In genomic region chr7:66920769-66921395, GRCh38 we compare ENCODE assay signal across 8 cellular contexts. TPM values are rescaled to one million over a fixed set of nuclear protein-coding genes. Genes with fewer than 3 reads are reported as not detected.
DNase-seq lines count a peak whose midpoint lies in the region; ATAC-seq, FAIRE-seq and TF ChIP-seq lines count a peak whose summit lies in the region.

Gene TMEM248 (plus strand): TSS chr7:66921225. CDS start chr7:66941866, 20,641 bp downstream.

- peak within 1 kb of the TSS; percentile 100 for H3K4me2 ChIP-seq in keratinocyte (ENCODE audit: control insufficient read depth, extremely low read depth, insufficient read depth, low read depth, low read length)

- H2AFZ ChIP-seq in keratinocyte (ENCODE audit: control insufficient read depth, low read length), result peak within 1 kb of the TSS; percentile 98

- H3K4me1 ChIP-seq in keratinocyte (ENCODE audit: control insufficient read depth, extremely low read depth, insufficient read depth, low read length), result peaks cover 15% of the 10 kb centered on the region

- dilution Hi-C loops in keratinocyte (cut with MboI; ENCODE audit: extremely low pct_ligation_motif_present, low sequenced_read_pairs), result no loop called here

- H3K4me3 ChIP-seq in AG09309 (ENCODE audit: control insufficient read depth, low read depth, low read length) (peak within 1 kb of the TSS; percentile 98), keratinocyte (ENCODE audit: control insufficient read depth in 2 of 3, extremely low read depth in 1 of 3, insufficient read depth in 2 of 3, low read depth in 1 of 3, low read length in 3 of 3) (peak within 1 kb of the TSS; percentile 80 to 87 (median 87))

- no peaks in the 10 kb centered on the region for H3K9me3 ChIP-seq in keratinocyte (ENCODE audit: control insufficient read depth, low read depth, low read length)

- peak; percentile 89 for ATAC-seq in HG03196 (IDR thresholded peaks at IDR 0.05; ENCODE audit: unreplicated experiment)

- peak; percentile 55 for FAIRE-seq in keratinocyte (lab: Jason Lieb, UNC)

- H3K79me2 ChIP-seq in keratinocyte (ENCODE audit: control insufficient read depth, insufficient read depth, low read length), result peaks cover 49% of the 10 kb centered on the region

- no peak for TF ChIP-seq CTCF in AG09309 (IDR thresholded peaks at IDR 0.05; ENCODE audit: control insufficient read depth, insufficient read depth, low read depth, low read length, missing control alignments)
- TF ChIP-seq CTCF in keratinocyte (optimal IDR thresholded peaks at IDR 0.05 in 1 of 3, IDR thresholded peaks at IDR 0.05 in 1 of 3, conservative IDR thresholded peaks at IDR 0.05 in 1 of 3; ENCODE audit: extremely low read depth in 1 of 3, insufficient read depth in 2 of 3, low read length in 3 of 3), result no peak

- peaks cover 3 to 4% of the 10 kb centered on the region in 2 experiments for H3K36me3 ChIP-seq in keratinocyte (ENCODE audit: control insufficient read depth in 2 of 2, extremely low read depth in 1 of 2, insufficient read depth in 2 of 2, low read length in 2 of 2)

- DNase-seq in AG09309 (ENCODE audit: low read depth) (peak; percentile 32), NCI-H446 (lab: John Stamatoyannopoulos, UW) (peak; percentile 70 to 88), cerebellar nuclear complex (lab: John Stamatoyannopoulos, UW) (peak; percentile 24 to 27), keratinocyte (ENCODE audit: low read depth, low spot score) (peak; percentile 26)
- peak; percentile 85 for DNase-seq in activated CD4-positive, alpha-beta T cell treated with anti-CD3 and anti-CD28 coated beads for 1 hour
- DNase-seq in stimulated activated CD4-positive, alpha-beta T cell treated with anti-CD3 and anti-CD28 coated beads, Interleukin-12 subunit alpha, Interleukin-12 subunit beta, amount 100 ng/mL, for 48 hours (ENCODE audit: low read depth in 2 of 3, low spot score in 1 of 3), result peak; percentile 88 to 92 (median 89)

- peak; percentile 86 for TF ChIP-seq POLR2A in GM18951 (IDR thresholded peaks at IDR 0.05; ENCODE audit: extremely low read depth, insufficient read depth, insufficient read length)

- in situ Hi-C loops in GM18951 (cut with MboI; ENCODE audit: low sequenced_read_pairs, unreplicated experiment), result no loop called here

- H3K27me3 ChIP-seq in keratinocyte (ENCODE audit: control insufficient read depth, extremely low read depth, insufficient read depth, low read length), result no peaks in the 10 kb centered on the region

- peak within 1 kb of the TSS; percentile 90 for H3K9ac ChIP-seq in keratinocyte (ENCODE audit: control insufficient read depth, extremely low read depth, insufficient read depth, low read length)

- H3K27ac ChIP-seq in keratinocyte (ENCODE audit: control insufficient read depth, insufficient read depth, low read length), result peak within 1 kb of the TSS; percentile 79

- H3K9me1 ChIP-seq in keratinocyte (ENCODE audit: control insufficient read depth, extremely low read depth, insufficient read depth, low read length), result peaks cover 3% of the 10 kb centered on the region

- peaks cover 5% of the 10 kb centered on the region for H4K20me1 ChIP-seq in keratinocyte (ENCODE audit: control insufficient read depth, extremely low read depth, insufficient read depth, low read length)

RNA-seq across cellular contexts. Expression of gene TMEM248, which starts in this region (rescaled TPM):
- 70.2 to 157 TPM (median 74.8 TPM) in 3 replicates for polyA plus RNA-seq in keratinocyte
- 23.8 TPM for polyA plus RNA-seq in keratinocyte (2011; ENCODE audit: low read depth)
- polyA plus RNA-seq in keratinocyte (2011; cell fraction: cytosol; rRNA removed), result 118 and 120 TPM in 2 replicates
- polyA plus RNA-seq in keratinocyte (2011; cell fraction: nucleus; rRNA removed), result 112 and 143 TPM in 2 replicates
- polyA plus RNA-seq in keratinocyte (2012; ENCODE audit: low replicate concordance), result 40.3 and 46.9 TPM in 2 replicates
- 148 to 347 TPM (median 178 TPM) in 3 replicates for polyA minus RNA-seq in keratinocyte
- polyA minus RNA-seq in keratinocyte (2011; cell fraction: cytosol; rRNA and poly(A)+ RNA removed), result 79.8 TPM
- polyA minus RNA-seq in keratinocyte (2011; cell fraction: nucleus; rRNA and poly(A)+ RNA removed), result 49.4 and 68.9 TPM in 2 replicates

Comparison
In these comparisons a context has a peak if more than half of its experiments do, and no peak if none do; other contexts are left out.
1. Peak in every context shown above with its lines: DNase-seq, ATAC-seq, H3K4me3 ChIP-seq and H3K27ac ChIP-seq.
2. DNase-seq: peak in every context shown above with its lines; median percentile 89 in stimulated activated CD4-positive, alpha-beta T cell treated with anti-CD3 and anti-CD28 coated beads, Interleukin-12 subunit alpha, Interleukin-12 subunit beta, amount 100 ng/mL, for 48 hours; 85 in activated CD4-positive, alpha-beta T cell treated with anti-CD3 and anti-CD28 coated beads for 1 hour; 79 in NCI-H446; 32 in AG09309; 26 in keratinocyte; 26 in cerebellar nuclear complex.